ENCODE assay signal across 8 cellular contexts in the genomic region with DNA sequence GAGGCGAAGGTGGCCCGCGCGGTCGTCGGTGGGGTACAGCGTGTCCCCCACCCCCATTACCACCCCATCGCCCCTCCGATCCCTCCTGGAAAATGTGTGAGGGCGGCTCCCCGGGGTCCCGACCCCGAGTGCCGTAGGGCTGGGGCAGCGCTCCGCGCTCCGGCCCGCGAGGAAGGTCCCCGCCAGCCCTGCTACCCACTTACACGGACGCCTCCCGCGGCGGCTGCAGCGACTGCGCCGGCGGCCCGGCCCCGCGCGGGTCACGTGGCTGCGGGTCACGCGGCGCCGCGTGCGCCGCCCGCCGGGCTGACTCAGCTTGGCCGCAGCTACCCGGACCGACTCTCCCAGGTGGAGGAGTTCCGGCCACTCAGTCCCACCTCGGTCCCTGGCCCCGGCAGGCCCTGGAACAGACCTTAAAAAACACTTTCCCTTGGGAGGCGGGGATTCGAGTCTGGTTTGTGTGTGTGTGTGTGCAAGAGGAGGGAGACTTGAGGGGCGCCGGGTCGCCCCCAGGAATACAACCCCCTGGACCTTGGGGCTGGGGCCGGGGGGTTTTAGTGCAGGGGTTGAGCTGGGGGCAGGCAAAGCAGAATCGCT. TPM values are rescaled to one million over a fixed set of nuclear protein-coding genes. Genes with fewer than 3 reads are reported as not detected.
A peak's percentile ranks its signal among the peaks of the same experiment; 100 is the strongest.
DNase-seq lines count a peak whose midpoint lies in the region; ATAC-seq and TF ChIP-seq lines count a peak whose summit lies in the region.

GNPDA1 (minus strand) TSS at position 236 of the 597 bp plus-strand sequence. CDS start 992 bp downstream, outside the sequence.

- peak; percentile 84 for ATAC-seq in HG02885 (IDR thresholded peaks at IDR 0.05; ENCODE audit: poor library complexity, unreplicated experiment)

- TF ChIP-seq RAD21 in liver (IDR thresholded peaks at IDR 0.05): no peak

- H3K9ac ChIP-seq in liver (ENCODE audit: low read depth in 1 of 2, low read length in 2 of 2): peak within 1 kb of the TSS; percentile 69 to 90

- peak within 1 kb of the TSS; percentile 49 to 79 (median 59) for H3K4me3 ChIP-seq in liver (ENCODE audit: low read depth in 1 of 3, low read length in 3 of 3)

- peak; percentile 52 for DNase-seq in NCI-H2029 (lab: John Stamatoyannopoulos, UW)
- DNase-seq in NCI-H2029 treated with DMSO at 0.1 percent for 48 hours (lab: John Stamatoyannopoulos, UW): no peak
- peak; percentile 71 for DNase-seq in NCI-H460 (ENCODE audit: extremely low read depth, low read depth)
- DNase-seq in activated CD4-positive, alpha-beta T cell treated with anti-CD3 and anti-CD28 coated beads, Interleukin-2, amount 50 U/mL, for 1 hour: peak; percentile 56
- DNase-seq in dermis microvascular lymphatic vessel endothelial cell (ENCODE audit: low read depth in 2 of 2): peak; percentile 42 to 79
- DNase-seq in stimulated activated CD4-positive, alpha-beta T cell treated with anti-CD3 and anti-CD28 coated beads, Interleukin-4, amount 100 ng/mL, for 48 hours (ENCODE audit: low read depth in 2 of 2): peak; percentile 56 to 65

- peaks cover 0 to 3% (median 2%) of the 10 kb centered on the region in 4 donors for H3K36me3 ChIP-seq in liver (ENCODE audit: control insufficient read depth in 4 of 4, insufficient read depth in 3 of 4, low read depth in 1 of 4, low read length in 3 of 4)

- peak within 1 kb of the TSS; percentile 94 to 97 for H3K27ac ChIP-seq in liver (ENCODE audit: low read depth in 1 of 2, low read length in 2 of 2)

- under 1% methylated on average over 58 of the region's 58 CpGs for WGBS in liver

- no peaks in the 10 kb centered on the region for H3K27me3 ChIP-seq in liver (ENCODE audit: control insufficient read depth in 4 of 4, insufficient read depth in 4 of 4, low read length in 3 of 4)

- peak; percentile 28 for TF ChIP-seq CTCF in liver (IDR thresholded peaks at IDR 0.05; ENCODE audit: low read depth, low read length, missing input control)

- H3K4me1 ChIP-seq in liver (ENCODE audit: control insufficient read depth in 4 of 4, insufficient read depth in 4 of 4, low read length in 3 of 4): peaks cover 3 to 29% (median 14%) of the 10 kb centered on the region in 4 donors

- H3K9me3 ChIP-seq in liver (ENCODE audit: control insufficient read depth in 4 of 4, low read length in 3 of 4): no peaks in the 10 kb centered on the region

TF ChIP-seq in liver, 16 proteins besides CTCF, POLR2A, EP300 and RAD21:
- TF ChIP-seq SP1 (IDR thresholded peaks at IDR 0.05) (peak; percentile 28), HNF4A (conservative IDR thresholded peaks at IDR 0.05) (no peak)

RNA-seq across cellular contexts. Expression of gene GNPDA1, which starts in this region (rescaled TPM):
- 62.0 and 62.1 TPM in 2 replicates for total RNA-seq in NCI-H460 (2014; rRNA removed; shearing (Covaris generic))
- 46.8 and 54.3 TPM in 2 replicates for polyA plus RNA-seq in NCI-H460 (2014; cell fraction: nucleus; rRNA removed)
- total RNA-seq in dermis microvascular lymphatic vessel endothelial cell (28.5 and 53.6 TPM in 2 replicates), liver (10 to 100 TPM; 11.5 to 15.0 TPM)
- polyA plus RNA-seq in liver: 1 to 10 TPM; 8.0 to 9.5 TPM
